ENCODE assay signal across 10 cellular contexts in the genomic region with DNA sequence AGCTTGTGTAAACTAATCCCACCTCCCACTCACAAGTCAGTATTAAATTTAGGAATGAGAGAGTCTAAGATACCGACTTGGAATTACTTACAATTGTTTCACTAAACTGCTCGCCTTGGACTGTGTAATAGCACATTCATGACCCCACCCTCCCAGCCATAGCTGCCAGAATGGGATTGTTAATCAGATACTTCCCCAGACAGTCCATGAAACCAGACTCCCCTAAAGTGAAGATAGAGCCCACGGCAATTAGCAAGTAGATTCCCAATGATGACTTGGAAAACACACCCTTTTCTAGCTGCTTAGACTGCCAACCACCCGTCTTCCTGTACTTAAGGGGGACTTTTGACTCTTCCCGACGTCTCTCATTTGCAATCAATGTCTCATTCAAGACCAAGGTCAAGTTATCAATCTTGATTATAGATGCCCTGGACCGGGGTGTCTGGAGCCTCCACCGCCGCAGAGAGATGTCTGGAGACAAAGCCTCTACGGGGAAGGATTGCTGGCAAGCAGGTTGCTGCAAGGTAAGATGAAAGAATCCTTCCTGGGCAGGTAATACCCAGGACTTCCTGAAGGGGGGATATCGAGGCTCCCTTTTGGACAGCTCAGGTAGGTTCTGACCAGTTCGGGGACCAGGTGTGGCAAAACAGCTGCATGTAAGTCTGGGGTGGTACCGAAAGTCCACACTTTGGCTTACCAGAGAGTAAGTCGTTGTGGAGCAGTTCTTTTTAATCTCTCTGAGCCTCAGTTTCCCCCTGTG. TPM values are rescaled to one million over a fixed set of nuclear protein-coding genes. Genes with fewer than 3 reads are reported as not detected.
DNase-seq lines count a peak whose midpoint lies in the region; ATAC-seq and TF ChIP-seq lines count a peak whose summit lies in the region.
"Had no signal": no experiment of that assay in that cellular context is flagged by ENCODE, and none has a peak within 500 bp of the region (broad histone marks: within the 10 kb centered on the region; RNA-seq: fewer than 3 reads in every experiment).

No MANE protein-coding gene starts in this region.

- no peaks in the 10 kb centered on the region for H3K36me3 Mint-ChIP-seq in endodermal cell (ENCODE audit: low read depth)

- DNase-seq in NCI-H146 (lab: John Stamatoyannopoulos, UW) (peak; percentile 37), NCI-H146 treated with DMSO at 0.1 percent for 48 hours (lab: John Stamatoyannopoulos, UW; ENCODE audit: unreplicated experiment) (no peak), NAMALWA (ENCODE audit: low spot score) (peak; percentile 49), endodermal cell (peak; percentile 92), Right ventricle myocardium inferior (ENCODE audit: missing footprints) (no peak), SW 1271 (lab: John Stamatoyannopoulos, UW) (no peak)
- DNase-seq: heart left ventricle, NCI-H2227 treated with DMSO at 0.1 percent for 48 hours had no signal

- H3K27me3 ChIP-seq in endodermal cell (ENCODE audit: control insufficient read depth, insufficient read depth, low read length, poor library complexity, severe bottlenecking) (peaks cover 6% of the 10 kb centered on the region), parathyroid adenoma (ENCODE audit: control insufficient read depth, insufficient read depth, low read length) (no peaks in the 10 kb centered on the region)

- H3K4me3 ChIP-seq in endodermal cell (ENCODE audit: low read length) (peak overlapping the region; percentile 61), parathyroid adenoma (ENCODE audit: low read depth, low read length) (no peak overlapping the region)
- H3K4me3 ChIP-seq: heart left ventricle had no signal

- H3K27ac ChIP-seq in endodermal cell (ENCODE audit: low read depth, low read length) (no peak overlapping the region), parathyroid adenoma (no peak overlapping the region)
- H3K27ac ChIP-seq: heart left ventricle had no signal

- no peaks in the 10 kb centered on the region for H3K79me2 ChIP-seq in parathyroid adenoma

- no peak for ATAC-seq in Right ventricle myocardium inferior
- no peak for ATAC-seq in HG02763 (IDR thresholded peaks at IDR 0.05; ENCODE audit: unreplicated experiment)

- H3K4me3 Mint-ChIP-seq in endodermal cell = peak overlapping the region; percentile 39

- H3K36me3 ChIP-seq in endodermal cell (ENCODE audit: control insufficient read depth, insufficient read depth, low read length) (no peaks in the 10 kb centered on the region), parathyroid adenoma (ENCODE audit: control insufficient read depth, insufficient read depth, low read length) (no peaks in the 10 kb centered on the region)
- H3K36me3 ChIP-seq: heart left ventricle had no signal

- H3K9ac ChIP-seq in endodermal cell (ENCODE audit: extremely low read depth, low read length, poor library complexity, severe bottlenecking) (no peak overlapping the region), parathyroid adenoma (no peak overlapping the region)

- H3K4me1 ChIP-seq in endodermal cell (ENCODE audit: control insufficient read depth, insufficient read depth, low read length) (no peaks in the 10 kb centered on the region), parathyroid adenoma (no peaks in the 10 kb centered on the region)

- peaks cover 14% of the 10 kb centered on the region for H3K4me1 Mint-ChIP-seq in endodermal cell

- intact Hi-C loops in Right ventricle myocardium inferior (cut with DNase I) = no loop called here

- no peak overlapping the region for H3K4me2 ChIP-seq in parathyroid adenoma (ENCODE audit: low read length)

- no peak overlapping the region for H2AFZ ChIP-seq in parathyroid adenoma

- H3K9me3 ChIP-seq in endodermal cell (ENCODE audit: control insufficient read depth, low read length) (no peaks in the 10 kb centered on the region), parathyroid adenoma (ENCODE audit: control insufficient read depth, low read length) (no peaks in the 10 kb centered on the region)
- H3K9me3 ChIP-seq: heart left ventricle had no signal

- no peak overlapping the region for H3K27ac Mint-ChIP-seq in endodermal cell

- H3K27me3 Mint-ChIP-seq in endodermal cell (ENCODE audit: insufficient read depth) = peaks cover 3% of the 10 kb centered on the region

- no peaks in the 10 kb centered on the region for H3K9me3 Mint-ChIP-seq in endodermal cell

- TF ChIP-seq CTCF in endodermal cell (conservative IDR thresholded peaks at IDR 0.05) (peak; percentile 79), parathyroid adenoma (IDR thresholded peaks at IDR 0.05) (peak; percentile 53)

- 42 to 43% methylated on average over 9 to 14 of the region's 14 CpGs for WGBS in endodermal cell (ENCODE audit: insufficient coverage in 1 of 2, insufficient read length in 1 of 2), 2 experiments

RNA-seq across cellular contexts. Expression of a gene that starts 12.6 kb away (rescaled TPM):
- total RNA-seq in endodermal cell = 100 to 1,000 TPM in 1 of 2 donors, 10 to 100 TPM in 1; 85.1 to 108 TPM
- 49.5 TPM for polyA plus RNA-seq in endodermal cell (2013, experiment 1 of 2)
- 50.8 TPM for polyA plus RNA-seq in endodermal cell (2013, experiment 2 of 2)
- 107 TPM for total RNA-seq in Right ventricle myocardium inferior

Comparison
In these comparisons a context has a peak if more than half of its experiments do, and no peak if none do; other contexts are left out.
1. DNase-seq: peak in NCI-H146 (single experiment), NAMALWA (single experiment) and endodermal cell (single experiment); none in NCI-H146 treated with DMSO at 0.1 percent for 48 hours (single experiment), Right ventricle myocardium inferior (single experiment) and SW 1271 (0 of 2).